20 cellular contexts compared by ENCODE assay signal in the genomic region with DNA sequence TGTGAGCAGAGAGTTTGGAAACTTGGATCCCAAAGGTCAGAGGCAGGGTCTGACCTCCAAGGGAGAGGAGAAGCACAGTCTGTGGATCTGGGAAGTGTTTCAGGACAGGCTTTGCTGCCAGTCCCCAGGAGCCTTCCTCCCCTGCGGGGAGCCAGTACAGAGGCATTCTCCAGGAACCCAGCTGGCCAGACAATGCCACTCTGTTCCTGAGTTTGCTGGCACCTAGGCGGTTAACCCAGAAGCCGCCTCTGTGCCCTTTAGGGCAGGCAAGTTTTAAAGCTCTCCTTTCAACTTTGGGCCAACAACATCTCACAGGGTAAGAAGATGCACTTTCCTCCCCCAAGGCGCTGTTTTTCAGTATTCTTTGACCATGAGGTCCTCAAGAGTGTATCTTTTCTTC. TPM values are rescaled to one million over a fixed set of nuclear protein-coding genes. Genes with fewer than 3 reads are reported as not detected.
A peak's percentile ranks its signal among the peaks of the same experiment; 100 is the strongest.
DNase-seq lines count a peak whose midpoint lies in the region; TF ChIP-seq lines count a peak whose summit lies in the region.
"Had no signal": no experiment of that assay in that cellular context is flagged by ENCODE, and none has a peak within 500 bp of the region (broad histone marks: within the 10 kb centered on the region; RNA-seq: fewer than 3 reads in every experiment).

No MANE protein-coding gene starts in this region.

- no peak overlapping the region for H3K4me2 ChIP-seq in neural progenitor cell
- H3K4me2 ChIP-seq: A549; BLaER1 treated with 17β-estradiol and CSF1 and Interleukin-3, amounts not matched to agents 10 nM and 100 nM had no signal

- no peak overlapping the region for H3K27ac ChIP-seq in neural progenitor cell
- H3K27ac ChIP-seq: A549 had no signal

- DNase-seq in Ammon's horn (ENCODE audit: low spot score) (peak; percentile 29), MG63 (peak; percentile 37), chondrocyte (ENCODE audit: low spot score) (no peak), neural progenitor cell (ENCODE audit: low spot score) (peak; percentile 15), amniotic stem cell (lab: John Stamatoyannopoulos, UW) (no peak), hepatic stellate cell (ENCODE audit: low spot score) (no peak)
- no peak for DNase-seq in activated CD4-positive, alpha-beta T cell treated with anti-CD3 and anti-CD28 coated beads for 4 hours
- DNase-seq: CD8-positive, alpha-beta memory T cell; DND-41; H7; Kasumi-1; NCI-H1694 treated with DMSO at 0.1 percent for 48 hours; NCI-H2107; NCI-H510A; NCI-H774; OCI-M1 had no signal

- H3K79me2 ChIP-seq in neural progenitor cell (ENCODE audit: low read depth), result no peaks in the 10 kb centered on the region

- H3K9ac ChIP-seq in neural progenitor cell, result no peak overlapping the region
- H3K9ac ChIP-seq: BLaER1 treated with 17β-estradiol and CSF1 and Interleukin-3, amounts not matched to agents 10 nM and 100 nM had no signal

- H3K27ac Mint-ChIP-seq in chondrocyte (ENCODE audit: unreplicated experiment) (peak overlapping the region; percentile 29), neural progenitor cell (no peak overlapping the region)
- H3K27ac Mint-ChIP-seq: IgD-negative memory B cell had no signal

- H3K27me3 Mint-ChIP-seq in chondrocyte (ENCODE audit: low read depth) (no peaks in the 10 kb centered on the region), neural progenitor cell (ENCODE audit: insufficient read depth, low read depth) (peaks cover 5% of the 10 kb centered on the region)
- H3K27me3 Mint-ChIP-seq: CD8-positive, alpha-beta memory T cell had no signal

- H2AFZ ChIP-seq in neural progenitor cell (replicated peaks), result no peak overlapping the region

- H3K4me3 Mint-ChIP-seq in chondrocyte (ENCODE audit: unreplicated experiment), result no peak overlapping the region
- no peak overlapping the region for H3K4me3 Mint-ChIP-seq in neural progenitor cell
- H3K4me3 Mint-ChIP-seq: CD8-positive, alpha-beta memory T cell; IgD-negative memory B cell had no signal

- H3K4me1 Mint-ChIP-seq in chondrocyte (ENCODE audit: low read depth) (peaks cover 65% of the 10 kb centered on the region), neural progenitor cell (peaks cover 10% of the 10 kb centered on the region)
- H3K4me1 Mint-ChIP-seq: CD8-positive, alpha-beta memory T cell had no signal

- H3K27me3 ChIP-seq in MG63 (no peaks in the 10 kb centered on the region), neural progenitor cell (no peaks in the 10 kb centered on the region)
- H3K27me3 ChIP-seq: BLaER1 treated with 17β-estradiol and CSF1 and Interleukin-3, amounts not matched to agents 10 nM and 100 nM had no signal

- peaks cover 5% of the 10 kb centered on the region for H3K9me3 ChIP-seq in MG63
- no peaks in the 10 kb centered on the region for H3K9me3 ChIP-seq in neural progenitor cell (ENCODE audit: low read depth)
- H3K9me3 ChIP-seq: A549 had no signal

- H3K36me3 Mint-ChIP-seq in chondrocyte (ENCODE audit: low read depth), result no peaks in the 10 kb centered on the region
- no peaks in the 10 kb centered on the region for H3K36me3 Mint-ChIP-seq in neural progenitor cell
- H3K36me3 Mint-ChIP-seq: CD8-positive, alpha-beta memory T cell had no signal

- H4K20me1 ChIP-seq in neural progenitor cell (ENCODE audit: low read depth), result no peaks in the 10 kb centered on the region
- H4K20me1 ChIP-seq: BLaER1 treated with 17β-estradiol and CSF1 and Interleukin-3, amounts not matched to agents 10 nM and 100 nM had no signal

- no peaks in the 10 kb centered on the region for H3K36me3 ChIP-seq in MG63
- H3K36me3 ChIP-seq in neural progenitor cell, result no peaks in the 10 kb centered on the region
- H3K36me3 ChIP-seq: BLaER1 treated with 17β-estradiol and CSF1 and Interleukin-3, amounts not matched to agents 10 nM and 100 nM had no signal

- H3K4me3 ChIP-seq in MG63 (no peak overlapping the region), neural progenitor cell (no peak overlapping the region)
- H3K4me3 ChIP-seq: A549; BLaER1 treated with 17β-estradiol and CSF1 and Interleukin-3, amounts not matched to agents 10 nM and 100 nM had no signal

- H3K4me1 ChIP-seq in neural progenitor cell, result no peaks in the 10 kb centered on the region

- H3K9me3 Mint-ChIP-seq in chondrocyte (ENCODE audit: low read depth) (no peaks in the 10 kb centered on the region), neural progenitor cell (no peaks in the 10 kb centered on the region)
- H3K9me3 Mint-ChIP-seq: CD8-positive, alpha-beta memory T cell; IgD-negative memory B cell had no signal

- no peaks in the 10 kb centered on the region for H3F3A ChIP-seq in neural progenitor cell (ENCODE audit: low read depth)

- TF ChIP-seq CTCF in chondrocyte (IDR thresholded peaks at IDR 0.05), result no peak
- no peak for TF ChIP-seq CTCF in neural progenitor cell (IDR thresholded peaks at IDR 0.05)

RNA-seq across cellular contexts. Expression of a gene that starts 37.0 kb away (rescaled TPM):
- total RNA-seq in MG63 (2014; rRNA removed; shearing (Covaris generic); ENCODE audit: low replicate concordance), result 0.57 and 1.1 TPM in 2 replicates
- total RNA-seq in chondrocyte (2.9 to 7.9 TPM (median 6.9 TPM) in 3 replicates), neural progenitor cell (ENCODE audit: low replicate concordance) (not detected in 2 replicates)
- total RNA-seq: CD8-positive, alpha-beta memory T cell had no signal

RNA-seq across cellular contexts. Expression of a gene that starts 47.3 kb away (rescaled TPM):
- 1.3 and 9.5 TPM in 2 replicates for total RNA-seq in MG63 (2014; rRNA removed; shearing (Covaris generic); ENCODE audit: low replicate concordance)
- total RNA-seq in chondrocyte (6.0 to 16.7 TPM (median 16.4 TPM) in 3 replicates), neural progenitor cell (ENCODE audit: low replicate concordance) (7.0 and 14.5 TPM in 2 replicates)
- total RNA-seq: G401 had no signal

Comparison
In these comparisons a context has a peak if more than half of its experiments do, and no peak if none do; other contexts are left out.
1. DNase-seq: peak in Ammon's horn (single experiment), MG63 (single experiment) and neural progenitor cell (single experiment); none in chondrocyte (single experiment), amniotic stem cell (single experiment), hepatic stellate cell (single experiment) and activated CD4-positive, alpha-beta T cell treated with anti-CD3 and anti-CD28 coated beads for 4 hours (0 of 2).